In genomic region chr5:38996123-38996522, GRCh38 we compare ENCODE assay signal across 1 cellular context.
TF ChIP-seq lines count a peak whose summit lies in the region.

No MANE protein-coding gene starts in this region.

TF ChIP-seq in K562, 482 proteins besides CTCF, POLR2A, EP300 and RAD21 (continued from another document):
- TF ChIP-seq, protein P1, sequence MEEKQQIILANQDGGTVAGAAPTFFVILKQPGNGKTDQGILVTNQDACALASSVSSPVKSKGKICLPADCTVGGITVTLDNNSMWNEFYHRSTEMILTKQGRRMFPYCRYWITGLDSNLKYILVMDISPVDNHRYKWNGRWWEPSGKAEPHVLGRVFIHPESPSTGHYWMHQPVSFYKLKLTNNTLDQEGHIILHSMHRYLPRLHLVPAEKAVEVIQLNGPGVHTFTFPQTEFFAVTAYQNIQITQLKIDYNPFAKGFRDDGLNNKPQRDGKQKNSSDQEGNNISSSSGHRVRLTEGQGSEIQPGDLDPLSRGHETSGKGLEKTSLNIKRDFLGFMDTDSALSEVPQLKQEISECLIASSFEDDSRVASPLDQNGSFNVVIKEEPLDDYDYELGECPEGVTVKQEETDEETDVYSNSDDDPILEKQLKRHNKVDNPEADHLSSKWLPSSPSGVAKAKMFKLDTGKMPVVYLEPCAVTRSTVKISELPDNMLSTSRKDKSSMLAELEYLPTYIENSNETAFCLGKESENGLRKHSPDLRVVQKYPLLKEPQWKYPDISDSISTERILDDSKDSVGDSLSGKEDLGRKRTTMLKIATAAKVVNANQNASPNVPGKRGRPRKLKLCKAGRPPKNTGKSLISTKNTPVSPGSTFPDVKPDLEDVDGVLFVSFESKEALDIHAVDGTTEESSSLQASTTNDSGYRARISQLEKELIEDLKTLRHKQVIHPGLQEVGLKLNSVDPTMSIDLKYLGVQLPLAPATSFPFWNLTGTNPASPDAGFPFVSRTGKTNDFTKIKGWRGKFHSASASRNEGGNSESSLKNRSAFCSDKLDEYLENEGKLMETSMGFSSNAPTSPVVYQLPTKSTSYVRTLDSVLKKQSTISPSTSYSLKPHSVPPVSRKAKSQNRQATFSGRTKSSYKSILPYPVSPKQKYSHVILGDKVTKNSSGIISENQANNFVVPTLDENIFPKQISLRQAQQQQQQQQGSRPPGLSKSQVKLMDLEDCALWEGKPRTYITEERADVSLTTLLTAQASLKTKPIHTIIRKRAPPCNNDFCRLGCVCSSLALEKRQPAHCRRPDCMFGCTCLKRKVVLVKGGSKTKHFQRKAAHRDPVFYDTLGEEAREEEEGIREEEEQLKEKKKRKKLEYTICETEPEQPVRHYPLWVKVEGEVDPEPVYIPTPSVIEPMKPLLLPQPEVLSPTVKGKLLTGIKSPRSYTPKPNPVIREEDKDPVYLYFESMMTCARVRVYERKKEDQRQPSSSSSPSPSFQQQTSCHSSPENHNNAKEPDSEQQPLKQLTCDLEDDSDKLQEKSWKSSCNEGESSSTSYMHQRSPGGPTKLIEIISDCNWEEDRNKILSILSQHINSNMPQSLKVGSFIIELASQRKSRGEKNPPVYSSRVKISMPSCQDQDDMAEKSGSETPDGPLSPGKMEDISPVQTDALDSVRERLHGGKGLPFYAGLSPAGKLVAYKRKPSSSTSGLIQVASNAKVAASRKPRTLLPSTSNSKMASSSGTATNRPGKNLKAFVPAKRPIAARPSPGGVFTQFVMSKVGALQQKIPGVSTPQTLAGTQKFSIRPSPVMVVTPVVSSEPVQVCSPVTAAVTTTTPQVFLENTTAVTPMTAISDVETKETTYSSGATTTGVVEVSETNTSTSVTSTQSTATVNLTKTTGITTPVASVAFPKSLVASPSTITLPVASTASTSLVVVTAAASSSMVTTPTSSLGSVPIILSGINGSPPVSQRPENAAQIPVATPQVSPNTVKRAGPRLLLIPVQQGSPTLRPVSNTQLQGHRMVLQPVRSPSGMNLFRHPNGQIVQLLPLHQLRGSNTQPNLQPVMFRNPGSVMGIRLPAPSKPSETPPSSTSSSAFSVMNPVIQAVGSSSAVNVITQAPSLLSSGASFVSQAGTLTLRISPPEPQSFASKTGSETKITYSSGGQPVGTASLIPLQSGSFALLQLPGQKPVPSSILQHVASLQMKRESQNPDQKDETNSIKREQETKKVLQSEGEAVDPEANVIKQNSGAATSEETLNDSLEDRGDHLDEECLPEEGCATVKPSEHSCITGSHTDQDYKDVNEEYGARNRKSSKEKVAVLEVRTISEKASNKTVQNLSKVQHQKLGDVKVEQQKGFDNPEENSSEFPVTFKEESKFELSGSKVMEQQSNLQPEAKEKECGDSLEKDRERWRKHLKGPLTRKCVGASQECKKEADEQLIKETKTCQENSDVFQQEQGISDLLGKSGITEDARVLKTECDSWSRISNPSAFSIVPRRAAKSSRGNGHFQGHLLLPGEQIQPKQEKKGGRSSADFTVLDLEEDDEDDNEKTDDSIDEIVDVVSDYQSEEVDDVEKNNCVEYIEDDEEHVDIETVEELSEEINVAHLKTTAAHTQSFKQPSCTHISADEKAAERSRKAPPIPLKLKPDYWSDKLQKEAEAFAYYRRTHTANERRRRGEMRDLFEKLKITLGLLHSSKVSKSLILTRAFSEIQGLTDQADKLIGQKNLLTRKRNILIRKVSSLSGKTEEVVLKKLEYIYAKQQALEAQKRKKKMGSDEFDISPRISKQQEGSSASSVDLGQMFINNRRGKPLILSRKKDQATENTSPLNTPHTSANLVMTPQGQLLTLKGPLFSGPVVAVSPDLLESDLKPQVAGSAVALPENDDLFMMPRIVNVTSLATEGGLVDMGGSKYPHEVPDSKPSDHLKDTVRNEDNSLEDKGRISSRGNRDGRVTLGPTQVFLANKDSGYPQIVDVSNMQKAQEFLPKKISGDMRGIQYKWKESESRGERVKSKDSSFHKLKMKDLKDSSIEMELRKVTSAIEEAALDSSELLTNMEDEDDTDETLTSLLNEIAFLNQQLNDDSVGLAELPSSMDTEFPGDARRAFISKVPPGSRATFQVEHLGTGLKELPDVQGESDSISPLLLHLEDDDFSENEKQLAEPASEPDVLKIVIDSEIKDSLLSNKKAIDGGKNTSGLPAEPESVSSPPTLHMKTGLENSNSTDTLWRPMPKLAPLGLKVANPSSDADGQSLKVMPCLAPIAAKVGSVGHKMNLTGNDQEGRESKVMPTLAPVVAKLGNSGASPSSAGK (IDR thresholded peaks at IDR 0.05), result no peak
